24 cellular contexts compared by ENCODE assay signal in the genomic region with DNA sequence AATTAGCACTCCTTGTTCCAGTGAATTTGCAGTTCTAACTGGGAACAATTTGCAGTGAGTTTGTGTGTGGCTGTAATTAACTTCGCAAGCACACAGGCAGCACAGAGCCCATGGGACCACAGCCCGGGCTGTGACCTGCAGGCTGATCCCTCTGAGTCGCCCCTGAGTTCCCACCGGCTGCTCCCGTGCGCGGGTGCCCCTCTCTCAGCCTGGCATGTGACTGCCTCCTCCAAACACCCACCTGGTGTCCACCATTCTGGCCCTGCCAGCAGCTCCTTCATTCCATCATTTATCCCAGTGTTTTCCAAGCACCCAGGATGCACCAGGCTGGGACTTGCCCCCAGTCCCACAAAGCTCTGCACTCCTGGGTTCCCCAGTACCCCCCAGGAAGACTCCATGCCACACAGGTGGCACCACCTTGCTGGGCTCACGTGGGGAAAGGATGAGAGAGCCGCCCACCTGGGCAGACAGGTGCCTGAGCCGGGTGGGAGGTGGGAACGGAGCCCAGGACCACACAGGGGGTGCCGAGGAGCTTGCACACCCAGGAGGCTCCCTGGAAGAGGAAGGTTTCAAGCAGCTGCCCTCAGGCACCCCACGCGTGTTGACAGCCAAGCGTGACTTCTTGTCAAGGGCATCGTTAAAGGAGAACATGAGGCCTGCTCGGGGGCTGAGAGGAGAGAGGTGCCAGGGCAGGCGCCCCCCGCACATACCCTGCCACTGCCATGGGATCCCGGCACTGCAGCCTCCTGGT.
"Had no signal": no experiment of that assay in that cellular context is flagged by ENCODE, and none has a peak within 500 bp of the region (broad histone marks: within the 10 kb centered on the region; RNA-seq: fewer than 3 reads in every experiment).

No MANE protein-coding gene starts in this region.

- H3K4me3 Mint-ChIP-seq: activated CD4-positive, alpha-beta T cell treated with anti-CD3 and anti-CD28 coated beads, Interleukin-2, amount 10 ng/mL, durations not matched to agents 7 days and 5 days; activated CD8-positive, alpha-beta memory T cell treated with anti-CD3 and anti-CD28 coated beads, Interleukin-2, amount 10 ng/mL, durations not matched to agents 7 days and 5 days; activated CD8-positive, alpha-beta T cell treated with anti-CD3 and anti-CD28 coated beads for 36 hours; activated naive CD4-positive, alpha-beta T cell treated with anti-CD3 and anti-CD28 coated beads, Interleukin-2, amount 10 ng/mL, durations not matched to agents 7 days and 5 days; immature natural killer cell; memory B cell; stimulated activated naive CD8-positive, alpha-beta T cell treated with anti-CD3 and anti-CD28 coated beads, Interleukin-15, Interleukin-2, amounts not matched to agents 100 ng/mL and 50 ng/mL, for 24 hours had no signal

- H3K9me3 Mint-ChIP-seq: activated CD4-positive, alpha-beta T cell treated with anti-CD3 and anti-CD28 coated beads, Interleukin-2, amount 10 ng/mL, durations not matched to agents 7 days and 5 days; activated CD8-positive, alpha-beta T cell treated with anti-CD3 and anti-CD28 coated beads for 36 hours; activated naive CD4-positive, alpha-beta T cell treated with anti-CD3 and anti-CD28 coated beads, Interleukin-2, amount 10 ng/mL, durations not matched to agents 7 days and 5 days; immature natural killer cell; memory B cell; stimulated activated naive CD8-positive, alpha-beta T cell treated with anti-CD3 and anti-CD28 coated beads, Interleukin-15, Interleukin-2, amounts not matched to agents 100 ng/mL and 50 ng/mL, for 24 hours had no signal

- H3K9me3 ChIP-seq: body of pancreas, thyroid gland had no signal

- H3K36me3 Mint-ChIP-seq: activated CD8-positive, alpha-beta memory T cell treated with anti-CD3 and anti-CD28 coated beads, Interleukin-2, amount 10 ng/mL, durations not matched to agents 7 days and 5 days; activated naive CD4-positive, alpha-beta T cell treated with anti-CD3 and anti-CD28 coated beads, Interleukin-2, amount 10 ng/mL, durations not matched to agents 7 days and 5 days; immature natural killer cell; memory B cell had no signal

- H3K27ac Mint-ChIP-seq: activated CD4-positive, alpha-beta T cell treated with anti-CD3 and anti-CD28 coated beads, Interleukin-2, amount 10 ng/mL, durations not matched to agents 7 days and 5 days; activated CD8-positive, alpha-beta memory T cell treated with anti-CD3 and anti-CD28 coated beads, Interleukin-2, amount 10 ng/mL, durations not matched to agents 7 days and 5 days; activated CD8-positive, alpha-beta T cell treated with anti-CD3 and anti-CD28 coated beads for 36 hours; activated naive CD4-positive, alpha-beta T cell treated with anti-CD3 and anti-CD28 coated beads, Interleukin-2, amount 10 ng/mL, durations not matched to agents 7 days and 5 days; immature natural killer cell; memory B cell; stimulated activated naive CD8-positive, alpha-beta T cell treated with anti-CD3 and anti-CD28 coated beads, Interleukin-15, Interleukin-2, amounts not matched to agents 100 ng/mL and 50 ng/mL, for 24 hours had no signal

- DNase-seq: activated CD4-positive, alpha-beta T cell treated with anti-CD3 and anti-CD28 coated beads, Interleukin-2, amount 10 ng/mL, durations not matched to agents 7 days and 5 days; activated CD8-positive, alpha-beta memory T cell treated with anti-CD3 and anti-CD28 coated beads, Interleukin-2, amount 10 ng/mL, durations not matched to agents 7 days and 5 days; activated CD8-positive, alpha-beta T cell treated with anti-CD3 and anti-CD28 coated beads for 36 hours; activated effector memory CD4-positive, alpha-beta T cell treated with anti-CD3 and anti-CD28 coated beads, Interleukin-2, amount 50 U/mL, for 16 hours; activated naive CD4-positive, alpha-beta T cell treated with anti-CD3 and anti-CD28 coated beads, Interleukin-2, amount 10 ng/mL, durations not matched to agents 7 days and 5 days; activated T-cell treated with anti-CD3 and anti-CD28 coated beads for 4 hours; amygdala; body of pancreas; dermis blood vessel endothelial cell; effector CD8-positive, alpha-beta T cell; erythroblast; foreskin fibroblast; immature natural killer cell; kidney glomerular epithelial cell; left ventricle myocardium inferior; occipital lobe; retina; stimulated activated CD4-positive, alpha-beta T cell treated with anti-CD3 and anti-CD28 coated beads, Interleukin-4, amount 100 ng/mL, for 4 hours; substantia nigra; T-helper 2 cell; thyroid gland had no signal

- H3K4me1 Mint-ChIP-seq: activated CD4-positive, alpha-beta T cell treated with anti-CD3 and anti-CD28 coated beads, Interleukin-2, amount 10 ng/mL, durations not matched to agents 7 days and 5 days; activated CD8-positive, alpha-beta memory T cell treated with anti-CD3 and anti-CD28 coated beads, Interleukin-2, amount 10 ng/mL, durations not matched to agents 7 days and 5 days; activated naive CD4-positive, alpha-beta T cell treated with anti-CD3 and anti-CD28 coated beads, Interleukin-2, amount 10 ng/mL, durations not matched to agents 7 days and 5 days; immature natural killer cell; memory B cell had no signal

- H3K4me3 ChIP-seq: body of pancreas, cardiac muscle cell, left ventricle myocardium inferior, thyroid gland had no signal

- H3K36me3 ChIP-seq: cardiac muscle cell, left ventricle myocardium inferior, thyroid gland had no signal

- H3K27me3 Mint-ChIP-seq: activated naive CD4-positive, alpha-beta T cell treated with anti-CD3 and anti-CD28 coated beads, Interleukin-2, amount 10 ng/mL, durations not matched to agents 7 days and 5 days had no signal

- H3K27ac ChIP-seq: body of pancreas, cardiac muscle cell, left ventricle myocardium inferior, thyroid gland had no signal

- H3K4me1 ChIP-seq: body of pancreas, left ventricle myocardium inferior, thyroid gland had no signal

- ATAC-seq: activated CD8-positive, alpha-beta memory T cell treated with anti-CD3 and anti-CD28 coated beads, Interleukin-2, amount 10 ng/mL, durations not matched to agents 7 days and 5 days; activated CD8-positive, alpha-beta T cell treated with anti-CD3 and anti-CD28 coated beads for 36 hours; body of pancreas had no signal
